8 cellular contexts compared by ENCODE assay signal in genomic region chr6:64330694-64331309, GRCh38.
DNase-seq lines count a peak whose midpoint lies in the region; ATAC-seq, FAIRE-seq and TF ChIP-seq lines count a peak whose summit lies in the region.

No MANE protein-coding gene starts in this region.

- 30% methylated on average over 5 of the region's 5 CpGs for WGBS in HepG2 (ENCODE audit: low lambda C conversion rate)
- 17 to 39% methylated on average over 1 to 5 of the region's 5 CpGs for WGBS in transverse colon (ENCODE audit: low coverage in 1 of 2), 2 donors

- no peak overlapping the region for H3K4me2 ChIP-seq in OCI-LY7 (ENCODE audit: low read length)
- no peak overlapping the region for H3K4me2 ChIP-seq in HepG2 (ENCODE audit: low read depth, low read length)

- intact Hi-C loops in OCI-LY7 (cut with micrococcal nuclease; ENCODE audit: unreplicated experiment) = loop anchor here (2.0 kb wide), 1 partner anchor 408 kb away; no protein-coding TSS in a partner anchor
- intact Hi-C loops in HepG2 (cut with micrococcal nuclease; ENCODE audit: unreplicated experiment) = loop anchor here (1.0 kb wide), 3 partner anchors 51 to 408 kb away; no protein-coding TSS in a partner anchor
- intact Hi-C loops in transverse colon (cut with DNase I; ENCODE audit: low total_unique reads) = no loop called here

- peak; percentile 99 for FAIRE-seq in HepG2 (lab: Jason Lieb, UNC)

- peak; percentile 73 for TF ChIP-seq RAD21 in HepG2 (CRISPR knock-in tag; IDR thresholded peaks at IDR 0.05)

- H3K27me3 ChIP-seq in HepG2 (ENCODE audit: control insufficient read depth in 1 of 2, insufficient read depth in 2 of 2, low read length in 2 of 2) = no peaks in the 10 kb centered on the region
- H3K27me3 ChIP-seq in transverse colon = no peaks in the 10 kb centered on the region

- H3K4me3 ChIP-seq in OCI-LY7 (ENCODE audit: low read depth, low read length, poor library complexity, severe bottlenecking) (no peak overlapping the region), cardiac fibroblast (replicated peaks in 1 of 2; ENCODE audit: low read depth in 2 of 2, low read length in 2 of 2) (no peak overlapping the region), HepG2 (replicated peaks in 1 of 3; ENCODE audit: insufficient read depth in 1 of 3, low read depth in 2 of 3, low read length in 3 of 3) (no peak overlapping the region), transverse colon (no peak overlapping the region)

- H3K27ac ChIP-seq in OCI-LY7 (ENCODE audit: low read depth, low read length, poor library complexity, severe bottlenecking) (no peak overlapping the region), HepG2 (ENCODE audit: extremely low read length, insufficient read depth, low read length) (no peak overlapping the region), transverse colon (no peak overlapping the region)

- peak; percentile 62 for ATAC-seq in HG03064 (IDR thresholded peaks at IDR 0.05; ENCODE audit: low read depth, unreplicated experiment)
- ATAC-seq in HepG2 = peak; percentile 87

- H2AFZ ChIP-seq in OCI-LY7 (ENCODE audit: low read length) (no peak overlapping the region), HepG2 (ENCODE audit: low read length) (no peak overlapping the region)

- H4K20me1 ChIP-seq in OCI-LY7 (ENCODE audit: insufficient read depth, low read length) = no peaks in the 10 kb centered on the region
- H4K20me1 ChIP-seq in HepG2 (ENCODE audit: insufficient read depth, low read length) = no peaks in the 10 kb centered on the region

- POLR2A ChIA-PET in OCI-LY7 (lab: Charles Lee) = interaction anchor here (0.6 to 0.7 kb wide), 3 partner anchors 94 to 761 kb away, joined by 3 to 9 read pairs (median 3); no protein-coding TSS in a partner anchor
- POLR2A ChIA-PET in HepG2 (lab: Yijun Ruan, JAX) = no interaction called here

- TF ChIP-seq EP300 in HepG2 (IDR thresholded peaks at IDR 0.05; ENCODE audit: low read depth in 2 of 2, low read length in 2 of 2) = no peak
- TF ChIP-seq EP300 in HepG2 (CRISPR knock-in tag; IDR thresholded peaks at IDR 0.05; ENCODE audit: borderline replicate concordance) = no peak
- no peak for TF ChIP-seq EP300 in transverse colon (IDR thresholded peaks at IDR 0.05; ENCODE audit: low read depth)

- H3K36me3 ChIP-seq in OCI-LY7 (ENCODE audit: insufficient read depth, low read length) (no peaks in the 10 kb centered on the region), HepG2 (replicated peaks in 1 of 2; ENCODE audit: control insufficient read depth in 1 of 2, insufficient read depth in 2 of 2, low read length in 2 of 2) (no peaks in the 10 kb centered on the region), transverse colon (no peaks in the 10 kb centered on the region)

- no peak overlapping the region for H3K9ac ChIP-seq in HepG2 (ENCODE audit: insufficient read depth, low read depth, low read length)

- H3K9me3 ChIP-seq in OCI-LY7 (ENCODE audit: low read length) = no peaks in the 10 kb centered on the region
- no peaks in the 10 kb centered on the region for H3K9me3 ChIP-seq in HepG2 (ENCODE audit: low read length)
- no peaks in the 10 kb centered on the region for H3K9me3 ChIP-seq in transverse colon

- TF ChIP-seq POLR2A in HepG2 (IDR thresholded peaks at IDR 0.05; ENCODE audit: insufficient read depth in 1 of 2, low read depth in 2 of 2, low read length in 2 of 2) (no peak), transverse colon (IDR thresholded peaks at IDR 0.05) (no peak)

- CTCF ChIA-PET in OCI-LY7 (lab: Charles Lee; ENCODE audit: unreplicated experiment) = no interaction called here
- CTCF ChIA-PET in HepG2 (lab: Yijun Ruan, JAX; ENCODE audit: low intra/inter-chr PET ratio, low total read pairs) = interaction anchor here (1.5 to 4.7 kb wide), 3 partner anchors 50 to 408 kb away, joined by 11 to 61 read pairs (median 36); no protein-coding TSS in a partner anchor

- H3K9me2 ChIP-seq in OCI-LY7 (ENCODE audit: insufficient read depth, low read length) = no peaks in the 10 kb centered on the region

- in situ Hi-C loops in HepG2 (cut with HindIII; ENCODE audit: extremely low pct_ligation_motif_present, low pct_unique_long_range_greater_than_20kb) (loop anchor here (5.0 kb wide), 1 partner anchor 319 kb away; no protein-coding TSS in a partner anchor), transverse colon (cut with MboI; ENCODE audit: low pct_ligation_motif_present in 1 of 4, low pct_unique_long_range_greater_than_20kb in 1 of 4, low sequenced_read_pairs in 3 of 4) (loop anchor here in 2 of 4 donors (10.0 to 25.0 kb wide), 2 partner anchors 319 to 406 kb away; no protein-coding TSS in a partner anchor)

- H3K79me2 ChIP-seq in OCI-LY7 (ENCODE audit: insufficient read depth, low read depth, low read length) = no peaks in the 10 kb centered on the region
- no peaks in the 10 kb centered on the region for H3K79me2 ChIP-seq in HepG2 (ENCODE audit: insufficient read depth, low read length)

- H3K4me1 ChIP-seq in OCI-LY7 (ENCODE audit: insufficient read depth, low read length, poor library complexity, severe bottlenecking) = no peaks in the 10 kb centered on the region
- no peaks in the 10 kb centered on the region for H3K4me1 ChIP-seq in HepG2 (ENCODE audit: insufficient read depth, low read length)
- H3K4me1 ChIP-seq in transverse colon = no peaks in the 10 kb centered on the region

- TF ChIP-seq CTCF in OCI-LY7 (conservative IDR thresholded peaks at IDR 0.05; ENCODE audit: low read length) = peak; percentile 85
- TF ChIP-seq CTCF in cardiac fibroblast (IDR thresholded peaks at IDR 0.05; ENCODE audit: low read depth, low read length) = peak; percentile 59
- TF ChIP-seq CTCF in HepG2 (CRISPR knock-in tag; IDR thresholded peaks at IDR 0.05) = peak; percentile 93
- peak; percentile 50 to 71 (median 64) for TF ChIP-seq CTCF in transverse colon (IDR thresholded peaks at IDR 0.05)

- no TSS peak for BruUV-seq in OCI-LY7 (replicated peaks; lab: Mats Ljungman, UMichigan)
- BruUV-seq in HepG2 (replicated peaks; lab: Mats Ljungman, UMichigan) = no TSS peak

- DNase-seq in NOMO-1 treated with DMSO at 0.1 percent for 48 hours (lab: John Stamatoyannopoulos, UW; ENCODE audit: unreplicated experiment) (peak; percentile 6), NOMO-1 treated with dmso at 0.1 percent for 144 hours (lab: John Stamatoyannopoulos, UW; ENCODE audit: unreplicated experiment) (no peak), OCI-LY7 (ENCODE audit: low spot score) (peak; percentile 50), cardiac fibroblast (ENCODE audit: low read depth in 2 of 2) (peak; percentile 67 to 71), HepG2 (ENCODE audit: low spot score) (peak; percentile 55), transverse colon (peak; percentile 83), DMS79 (lab: John Stamatoyannopoulos, UW) (no peak)

TF ChIP-seq in HepG2, 621 proteins besides CTCF, POLR2A, EP300 and RAD21 (continues in another document):
- no peak for TF ChIP-seq ZNF256 (CRISPR knock-in tag; conservative IDR thresholded peaks at IDR 0.05)
- 0 out of 2 replicates have a peak, but pooled peaks have one; percentile 40 for TF ChIP-seq GATAD2A (CRISPR knock-in tag; IDR thresholded peaks at IDR 0.05)
- 0 out of 2 replicates have a peak, but pooled peaks have one; percentile 22 for TF ChIP-seq HOMEZ (CRISPR knock-in tag; IDR thresholded peaks at IDR 0.05; ENCODE audit: low read depth)
- no peak for TF ChIP-seq FOSL2 (CRISPR knock-in tag; IDR thresholded peaks at IDR 0.05)
- peak; percentile 36; the same call in 1 of the 2 replicates for TF ChIP-seq ZBED4 (CRISPR knock-in tag; IDR thresholded peaks at IDR 0.05; ENCODE audit: borderline replicate concordance)

Comparison
In these comparisons a context has a peak if more than half of its experiments do, and no peak if none do; other contexts are left out.
1. DNase-seq: peak in NOMO-1 treated with DMSO at 0.1 percent for 48 hours (single experiment), OCI-LY7 (single experiment), cardiac fibroblast (2 of 2), HepG2 (single experiment) and transverse colon (single experiment); none in NOMO-1 treated with dmso at 0.1 percent for 144 hours (single experiment) and DMS79 (single experiment).
2. Peak in every context shown above with its lines, with median percentiles within 50 percentile points of each other: CTCF ChIP-seq.